ENCODE assay signal across 8 cellular contexts in genomic region chr1:46549697-46550681, GRCh38. TPM values are rescaled to one million over a fixed set of nuclear protein-coding genes. Genes with fewer than 3 reads are reported as not detected.
DNase-seq lines count a peak whose midpoint lies in the region; ATAC-seq and TF ChIP-seq lines count a peak whose summit lies in the region.

No MANE protein-coding gene starts in this region.

- TF ChIP-seq POLR2A in stomach (IDR thresholded peaks at IDR 0.05) = no peak

- H3K9me3 ChIP-seq in stomach = no peaks in the 10 kb centered on the region

- no peak overlapping the region for H3K4me3 ChIP-seq in stomach

- DNase-seq in DMS153 (lab: John Stamatoyannopoulos, UW) (peak; percentile 72), LHCN-M2 (ENCODE audit: low read depth) (peak; percentile 50), glomerular visceral epithelial cell (ENCODE audit: extremely low spot score) (peak; percentile 69), stomach (no peak), NCI-H446 treated with DMSO at 0.1 percent for 48 hours (lab: John Stamatoyannopoulos, UW) (no peak)
- DNase-seq in activated CD8-positive, alpha-beta memory T cell treated with anti-CD3 and anti-CD28 coated beads for 1 hour (ENCODE audit: extremely low read depth in 1 of 2, low read depth in 1 of 2) = peak; percentile 24 to 33
- DNase-seq in stimulated activated naive CD8-positive, alpha-beta T cell treated with anti-CD3 and anti-CD28 coated beads, Interleukin-15, amount 100 ng/mL, for 72 hours = peak in 1 of 2 donors; percentile 42

- ATAC-seq in stimulated activated naive CD8-positive, alpha-beta T cell treated with anti-CD3 and anti-CD28 coated beads, Interleukin-15, amount 100 ng/mL, for 72 hours = peak; percentile 78
- no peak for ATAC-seq in GM19467 (IDR thresholded peaks at IDR 0.05; ENCODE audit: unreplicated experiment)

- peak overlapping the region; percentile 86 to 87 for H3K27ac Mint-ChIP-seq in stimulated activated naive CD8-positive, alpha-beta T cell treated with anti-CD3 and anti-CD28 coated beads, Interleukin-15, amount 100 ng/mL, for 72 hours

- H3K27ac ChIP-seq in stomach = no peak overlapping the region

- intact Hi-C loops in stomach (cut with DNase I; ENCODE audit: low total_unique reads) = no loop called here

- H3K9me3 Mint-ChIP-seq in stimulated activated naive CD8-positive, alpha-beta T cell treated with anti-CD3 and anti-CD28 coated beads, Interleukin-15, amount 100 ng/mL, for 72 hours = no peaks in the 10 kb centered on the region

- H3K4me1 ChIP-seq in stomach = peaks cover 0 to 5% (median 0%) of the 10 kb centered on the region in 4 donors

- no peaks in the 10 kb centered on the region for H3K36me3 ChIP-seq in stomach

- H3K27me3 Mint-ChIP-seq in stimulated activated naive CD8-positive, alpha-beta T cell treated with anti-CD3 and anti-CD28 coated beads, Interleukin-15, amount 100 ng/mL, for 72 hours = peaks cover 41% of the 10 kb centered on the region

- no peak for TF ChIP-seq CTCF in stomach (IDR thresholded peaks at IDR 0.05)

- TF ChIP-seq EP300 in stomach (IDR thresholded peaks at IDR 0.05) = no peak

- H3K27me3 ChIP-seq in stomach = peaks cover 3 to 67% (median 32%) of the 10 kb centered on the region in 3 donors

- WGBS in stomach, 5 donors = 41 to 52% (median 48%) methylated on average over 17 to 20 of the region's 20 CpGs

- peaks cover 13% of the 10 kb centered on the region for H3K4me1 Mint-ChIP-seq in stimulated activated naive CD8-positive, alpha-beta T cell treated with anti-CD3 and anti-CD28 coated beads, Interleukin-15, amount 100 ng/mL, for 72 hours

- H3K4me3 Mint-ChIP-seq in stimulated activated naive CD8-positive, alpha-beta T cell treated with anti-CD3 and anti-CD28 coated beads, Interleukin-15, amount 100 ng/mL, for 72 hours = peak overlapping the region in 1 of 2 donors; percentile 28

RNA-seq across cellular contexts. Expression of gene KNCN, which starts 1.5 kb away (rescaled TPM):
- total RNA-seq in LHCN-M2 (2014; rRNA removed) (not detected in 2 replicates), stomach (not detected)
- not detected for polyA plus RNA-seq in LHCN-M2 (2012)
- not detected for polyA plus RNA-seq in stomach

RNA-seq across cellular contexts. Expression of gene MKNK1, which starts 54.1 kb away (rescaled TPM):
- total RNA-seq in LHCN-M2 (2014; rRNA removed) (7.3 and 12.6 TPM in 2 replicates), stomach (100 to 1,000 TPM in 1 of 5 donors, 10 to 100 TPM in 4; 35.0 to 182 (median 43.7) TPM)
- 18.9 TPM for polyA plus RNA-seq in LHCN-M2 (2012)
- polyA plus RNA-seq in stomach = 10 to 100 TPM; 21.2 to 32.4 (median 29.1) TPM

Comparison
In these comparisons a context has a peak if more than half of its experiments do, and no peak if none do; other contexts are left out.
1. DNase-seq: peak in DMS153 (single experiment), LHCN-M2 (single experiment), activated CD8-positive, alpha-beta memory T cell treated with anti-CD3 and anti-CD28 coated beads for 1 hour (2 of 2) and glomerular visceral epithelial cell (single experiment); none in stomach (single experiment) and NCI-H446 treated with DMSO at 0.1 percent for 48 hours (single experiment).